In genomic region chr1:226404063-226404903, GRCh38 we compare ENCODE assay signal across 9 cellular contexts. TPM values are rescaled to one million over a fixed set of nuclear protein-coding genes. Genes with fewer than 3 reads are reported as not detected.
DNase-seq lines count a peak whose midpoint lies in the region; ATAC-seq and TF ChIP-seq lines count a peak whose summit lies in the region.
"Had no signal": no experiment of that assay in that cellular context is flagged by ENCODE, and none has a peak within 500 bp of the region (broad histone marks: within the 10 kb centered on the region; RNA-seq: fewer than 3 reads in every experiment).

No MANE protein-coding gene starts in this region.

- H4K20me1 ChIP-seq in fibroblast of lung (ENCODE audit: control insufficient read depth, extremely low read depth, insufficient read depth, low read length), result peaks cover 2% of the 10 kb centered on the region

- H3K4me3 ChIP-seq in left ventricle myocardium inferior, result peak overlapping the region; percentile 94
- H3K4me3 ChIP-seq in fibroblast of lung (replicated peaks in 1 of 4; ENCODE audit: control extremely low read depth in 1 of 4, insufficient read depth in 1 of 4, low read depth in 3 of 4, low read length in 4 of 4), result no peak overlapping the region

- TF ChIP-seq CTCF in left ventricle myocardium inferior (IDR thresholded peaks at IDR 0.05; ENCODE audit: borderline replicate concordance), result no peak
- TF ChIP-seq CTCF in fibroblast of lung (conservative IDR thresholded peaks at IDR 0.05 in 1 of 2, IDR thresholded peaks at IDR 0.05 in 1 of 2; ENCODE audit: low read depth in 1 of 2, low read length in 2 of 2), result no peak

- H3K36me3 ChIP-seq in left ventricle myocardium inferior (peaks cover 30% of the 10 kb centered on the region), fibroblast of lung (ENCODE audit: control insufficient read depth, insufficient read depth, low read length) (peaks cover 5% of the 10 kb centered on the region)

- no peaks in the 10 kb centered on the region for H3K9me3 Mint-ChIP-seq in stimulated activated naive B cell treated with anti-CD40 and anti-IgM and Interleukin-4, amounts not matched to agents 10 μg/mL and 1 μg/mL and 100 μg/mL, for 72 hours

- H3K36me3 Mint-ChIP-seq in stimulated activated naive B cell treated with anti-CD40 and anti-IgM and Interleukin-4, amounts not matched to agents 10 μg/mL and 1 μg/mL and 100 μg/mL, for 72 hours, result peaks cover 24 to 60% of the 10 kb centered on the region in 2 donors

- peaks cover 54% of the 10 kb centered on the region for H3K79me2 ChIP-seq in fibroblast of lung (ENCODE audit: control insufficient read depth, insufficient read depth, low read length)

- H3K4me1 Mint-ChIP-seq in stimulated activated naive B cell treated with anti-CD40 and anti-IgM and Interleukin-4, amounts not matched to agents 10 μg/mL and 1 μg/mL and 100 μg/mL, for 72 hours, result peaks cover 53 to 79% of the 10 kb centered on the region in 2 donors

- no peak for ATAC-seq in left ventricle myocardium superior
- ATAC-seq in stimulated activated naive B cell treated with anti-CD40 and anti-IgM and Interleukin-4, amounts not matched to agents 10 μg/mL and 1 μg/mL and 100 μg/mL, for 72 hours (replicated peaks), result no peak
- ATAC-seq in HG03175 (IDR thresholded peaks at IDR 0.05; ENCODE audit: unreplicated experiment), result no peak

- peak overlapping the region; percentile 78 to 94 for H3K4me3 Mint-ChIP-seq in stimulated activated naive B cell treated with anti-CD40 and anti-IgM and Interleukin-4, amounts not matched to agents 10 μg/mL and 1 μg/mL and 100 μg/mL, for 72 hours

- H3K27me3 Mint-ChIP-seq in stimulated activated naive B cell treated with anti-CD40 and anti-IgM and Interleukin-4, amounts not matched to agents 10 μg/mL and 1 μg/mL and 100 μg/mL, for 72 hours, result no peaks in the 10 kb centered on the region

- peak overlapping the region; percentile 87 for H3K27ac Mint-ChIP-seq in stimulated activated naive B cell treated with anti-CD40 and anti-IgM and Interleukin-4, amounts not matched to agents 10 μg/mL and 1 μg/mL and 100 μg/mL, for 72 hours

- H3K9ac ChIP-seq in fibroblast of lung (ENCODE audit: insufficient read depth, low read length), result no peak overlapping the region

- H3K27ac ChIP-seq in left ventricle myocardium inferior (replicated peaks) (peak overlapping the region; percentile 83), fibroblast of lung (ENCODE audit: insufficient read depth, low read length) (no peak overlapping the region)
- H3K27ac ChIP-seq: WERI-Rb-1 had no signal

- no peaks in the 10 kb centered on the region for H3K27me3 ChIP-seq in left ventricle myocardium inferior (ENCODE audit: low read depth)
- H3K27me3 ChIP-seq in fibroblast of lung (ENCODE audit: control insufficient read depth, insufficient read depth, low read length), result no peaks in the 10 kb centered on the region

- intact Hi-C loops in left ventricle myocardium inferior (cut with micrococcal nuclease), result no loop called here
- intact Hi-C loops in left ventricle myocardium superior (cut with micrococcal nuclease), result no loop called here

- H2AFZ ChIP-seq in fibroblast of lung (ENCODE audit: low read length), result no peak overlapping the region

- H3K4me1 ChIP-seq in left ventricle myocardium inferior, result peaks cover 86% of the 10 kb centered on the region
- peaks cover 14% of the 10 kb centered on the region for H3K4me1 ChIP-seq in fibroblast of lung (ENCODE audit: control insufficient read depth, extremely low read depth, insufficient read depth, low read length)

- DNase-seq in left ventricle myocardium inferior (no peak), left ventricle myocardium superior (no peak), NCI-H524 treated with DMSO at 0.1 percent for 48 hours (lab: John Stamatoyannopoulos, UW) (peak; percentile 42), fibroblast of lung (ENCODE audit: low read depth in 2 of 2) (peak; percentile 28 to 36), NCI-H1092 (lab: John Stamatoyannopoulos, UW) (no peak), NCI-H1436 treated with DMSO at 0.1 percent for 48 hours (lab: John Stamatoyannopoulos, UW) (no peak)
- no peak for DNase-seq in stimulated activated naive B cell treated with anti-CD40 and anti-IgM and Interleukin-4, amounts not matched to agents 10 μg/mL and 1 μg/mL and 100 μg/mL, for 72 hours

- no peak overlapping the region for H3K4me2 ChIP-seq in fibroblast of lung (ENCODE audit: extremely low read depth, insufficient read depth, low read length)

- H3K9me3 ChIP-seq in left ventricle myocardium inferior (replicated peaks), result no peaks in the 10 kb centered on the region
- no peaks in the 10 kb centered on the region for H3K9me3 ChIP-seq in fibroblast of lung (ENCODE audit: control insufficient read depth, insufficient read depth, low read depth, low read length)

RNA-seq across cellular contexts. Expression of gene PARP1, which starts 3.6 kb away (rescaled TPM):
- total RNA-seq in left ventricle myocardium inferior, result 138 TPM
- total RNA-seq in left ventricle myocardium superior, result 140 TPM
- total RNA-seq in fibroblast of lung, result 63.4 and 78.4 TPM in 2 replicates
- polyA plus RNA-seq in fibroblast of lung, result 61.7 and 113 TPM in 2 replicates
- polyA plus RNA-seq in fibroblast of lung (2012), result 49.4 and 94.4 TPM in 2 replicates
- polyA minus RNA-seq in fibroblast of lung (ENCODE audit: low replicate concordance), result 88.9 and 150 TPM in 2 replicates

Comparison
In these comparisons a context has a peak if more than half of its experiments do, and no peak if none do; other contexts are left out.
1. DNase-seq: peak in NCI-H524 treated with DMSO at 0.1 percent for 48 hours (single experiment) and fibroblast of lung (2 of 2); none in left ventricle myocardium inferior (single experiment), left ventricle myocardium superior (single experiment), stimulated activated naive B cell treated with anti-CD40 and anti-IgM and Interleukin-4, amounts not matched to agents 10 μg/mL and 1 μg/mL and 100 μg/mL, for 72 hours (single experiment), NCI-H1092 (single experiment) and NCI-H1436 treated with DMSO at 0.1 percent for 48 hours (single experiment).